2 cellular contexts compared by ENCODE assay signal in the genomic region with DNA sequence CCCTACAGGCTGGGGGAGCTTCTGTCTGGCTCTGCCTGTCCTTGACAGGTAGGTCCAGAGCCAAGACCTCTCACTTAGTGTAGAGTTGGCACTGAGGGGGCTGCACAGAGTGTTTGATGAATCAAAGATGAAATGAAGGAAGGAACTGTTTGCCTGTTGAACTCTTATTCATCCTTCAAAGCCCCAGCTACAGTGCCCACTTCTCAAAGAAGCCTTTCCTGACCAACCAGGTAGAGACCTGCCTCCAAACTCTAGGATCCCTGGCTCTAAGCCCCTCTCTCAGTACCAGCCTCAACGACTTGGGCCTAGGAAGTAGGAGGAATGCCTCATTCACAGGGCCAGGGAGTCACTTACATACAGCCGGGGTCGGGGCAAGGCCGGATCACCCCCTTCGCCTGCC.
TF ChIP-seq lines count a peak whose summit lies in the region.

No MANE protein-coding gene starts in this region.

TF ChIP-seq in HEK293, 187 proteins besides CTCF, POLR2A, EP300 and RAD21:
- TF ChIP-seq ZFP3 (tag by site-specific recombination; IDR thresholded peaks at IDR 0.05; ENCODE audit: low read depth) (peak; percentile 92), ZNF549 (tag by site-specific recombination; IDR thresholded peaks at IDR 0.05) (no peak), HOXC10 (CRISPR knock-in tag; IDR thresholded peaks at IDR 0.05) (no peak), REPIN1 (tag by site-specific recombination; IDR thresholded peaks at IDR 0.05; ENCODE audit: low read depth) (no peak), ZNF560 (tag by site-specific recombination; IDR thresholded peaks at IDR 0.05; ENCODE audit: borderline replicate concordance) (no peak), ZNF26 (tag by site-specific recombination; IDR thresholded peaks at IDR 0.05) (no peak)

TF ChIP-seq in IMR-90, 13 proteins besides CTCF, POLR2A, EP300 and RAD21:
- no peak for TF ChIP-seq MAFK (IDR thresholded peaks at IDR 0.05; ENCODE audit: low read depth, low read length)
- TF ChIP-seq MXI1 (IDR thresholded peaks at IDR 0.05; ENCODE audit: borderline replicate concordance, low read depth, low read length), result no peak
- TF ChIP-seq RFX5 (IDR thresholded peaks at IDR 0.05; ENCODE audit: low read depth, low read length), result no peak
- TF ChIP-seq CEBPB (IDR thresholded peaks at IDR 0.05; ENCODE audit: low read depth, low read length), result no peak
- no peak for TF ChIP-seq BHLHE40 (IDR thresholded peaks at IDR 0.05; ENCODE audit: low read depth, low read length)
- TF ChIP-seq MAZ (IDR thresholded peaks at IDR 0.05; ENCODE audit: borderline replicate concordance, low read depth, low read length), result no peak
- no peak for TF ChIP-seq FOS (IDR thresholded peaks at IDR 0.05; ENCODE audit: low read depth, low read length)
